In genomic region chr9:88980732-88981336, GRCh38 we compare ENCODE assay signal across 23 cellular contexts. TPM values are rescaled to one million over a fixed set of nuclear protein-coding genes. Genes with fewer than 3 reads are reported as not detected.
A peak's percentile ranks its signal among the peaks of the same experiment; 100 is the strongest.
DNase-seq lines count a peak whose midpoint lies in the region; ATAC-seq and TF ChIP-seq lines count a peak whose summit lies in the region.
"Had no signal": no experiment of that assay in that cellular context is flagged by ENCODE, and none has a peak within 500 bp of the region (broad histone marks: within the 10 kb centered on the region; RNA-seq: fewer than 3 reads in every experiment).

No MANE protein-coding gene starts in this region.

- H3K27me3 Mint-ChIP-seq in HFFc6 (ENCODE audit: insufficient read depth) = peaks cover 7% of the 10 kb centered on the region; the same call in 1 of the 2 replicates
- peaks cover 10% of the 10 kb centered on the region for H3K27me3 Mint-ChIP-seq in activated CD8-positive, alpha-beta memory T cell treated with anti-CD3 and anti-CD28 coated beads, Interleukin-2, amount 10 ng/mL, durations not matched to agents 7 days and 5 days

- DNase-seq in AG08395 (ENCODE audit: low spot score) (peak; percentile 83), HFFc6 (peak; percentile 81), coronary artery (ENCODE audit: low spot score) (peak; percentile 8), osteoblast (ENCODE audit: insufficient read length, low spot score, missing footprints) (no peak), mucosa of descending colon (no peak)
- DNase-seq in activated CD8-positive, alpha-beta memory T cell treated with anti-CD3 and anti-CD28 coated beads, Interleukin-2, amount 10 ng/mL, durations not matched to agents 7 days and 5 days = no peak
- DNase-seq: ACHN; activated CD4-positive, CD25-positive, alpha-beta regulatory T cell; activated CD8-positive, alpha-beta T cell treated with anti-CD3 and anti-CD28 coated beads, Interleukin-2, amount 10 ng/mL, durations not matched to agents 7 days and 5 days; activated naive CD8-positive, alpha-beta T cell treated with anti-CD3 and anti-CD28 coated beads, Interleukin-2, amount 50 U/mL, for 24 hours; effector CD4-positive, alpha-beta T cell; Kasumi-1; kidney glomerular epithelial cell; NCI-H748 treated with DMSO at 0.1 percent for 48 hours; thyroid gland had no signal

- H3K4me2 ChIP-seq in osteoblast (ENCODE audit: insufficient read depth, low read length) = peak overlapping the region; percentile 4

- H3K27me3 ChIP-seq in osteoblast (ENCODE audit: insufficient read depth, low read length) = peaks cover 2% of the 10 kb centered on the region
- H3K27me3 ChIP-seq: SJSA1, thyroid gland had no signal

- ATAC-seq in GM19324 (IDR thresholded peaks at IDR 0.05; ENCODE audit: low FRiP score, unreplicated experiment) (no peak), GM19463 (IDR thresholded peaks at IDR 0.05; ENCODE audit: unreplicated experiment) (no peak), mucosa of descending colon (no peak)
- no peak for ATAC-seq in activated CD8-positive, alpha-beta memory T cell treated with anti-CD3 and anti-CD28 coated beads, Interleukin-2, amount 10 ng/mL, durations not matched to agents 7 days and 5 days
- ATAC-seq: activated CD8-positive, alpha-beta T cell treated with anti-CD3 and anti-CD28 coated beads, Interleukin-2, amount 10 ng/mL, durations not matched to agents 7 days and 5 days; activated naive CD8-positive, alpha-beta T cell treated with anti-CD3 and anti-CD28 coated beads, Interleukin-2, amount 50 U/mL, for 24 hours; HCT116; stimulated activated effector memory CD8-positive, alpha-beta T cell treated with anti-CD3 and anti-CD28 coated beads, Interleukin-12 subunit alpha, Interleukin-12 subunit beta, amount 100 ng/mL, for 72 hours had no signal

- H3K4me1 ChIP-seq in osteoblast (ENCODE audit: insufficient read depth, low read length) (peaks cover 11% of the 10 kb centered on the region), mucosa of descending colon (ENCODE audit: low read depth) (no peaks in the 10 kb centered on the region)
- H3K4me1 ChIP-seq: SJSA1, thyroid gland had no signal

- CTCF ChIA-PET in activated CD8-positive, alpha-beta memory T cell treated with anti-CD3 and anti-CD28 coated beads, Interleukin-2, amount 10 ng/mL, durations not matched to agents 7 days and 5 days (lab: Charles Lee) = no interaction called here

- H3K9me3 Mint-ChIP-seq in HFFc6 = no peaks in the 10 kb centered on the region
- H3K9me3 Mint-ChIP-seq in activated CD8-positive, alpha-beta memory T cell treated with anti-CD3 and anti-CD28 coated beads, Interleukin-2, amount 10 ng/mL, durations not matched to agents 7 days and 5 days (ENCODE audit: low read depth) = no peaks in the 10 kb centered on the region
- H3K9me3 Mint-ChIP-seq: activated naive CD8-positive, alpha-beta T cell treated with anti-CD3 and anti-CD28 coated beads, Interleukin-2, amount 50 U/mL, for 24 hours; central memory CD8-positive, alpha-beta T cell; stimulated activated effector memory CD8-positive, alpha-beta T cell treated with anti-CD3 and anti-CD28 coated beads, Interleukin-12 subunit alpha, Interleukin-12 subunit beta, amount 100 ng/mL, for 72 hours had no signal

- H3K27ac Mint-ChIP-seq in HFFc6 = peak overlapping the region; percentile 63; the same call in 1 of the 2 replicates
- no peak overlapping the region for H3K27ac Mint-ChIP-seq in activated CD8-positive, alpha-beta memory T cell treated with anti-CD3 and anti-CD28 coated beads, Interleukin-2, amount 10 ng/mL, durations not matched to agents 7 days and 5 days
- H3K27ac Mint-ChIP-seq: activated CD8-positive, alpha-beta T cell treated with anti-CD3 and anti-CD28 coated beads, Interleukin-2, amount 10 ng/mL, durations not matched to agents 7 days and 5 days; activated naive CD8-positive, alpha-beta T cell treated with anti-CD3 and anti-CD28 coated beads, Interleukin-2, amount 50 U/mL, for 24 hours; activated T-helper 2 cell treated with anti-CD3 and anti-CD28 coated beads, Interferon-gamma antibody, Interleukin-2, Interleukin-4, amounts not matched to agents 10 μg/mL and 5 μg/mL and 100 μg/mL, durations not matched to agents 14 hours and 24 hours and 36 hours; stimulated activated effector memory CD8-positive, alpha-beta T cell treated with anti-CD3 and anti-CD28 coated beads, Interleukin-12 subunit alpha, Interleukin-12 subunit beta, amount 100 ng/mL, for 72 hours; T-helper 2 cell treated with Interferon-gamma antibody and Interleukin-4, amounts not matched to agents 5 μg/mL and 100 μg/mL, for 36 hours had no signal

- H3K4me3 ChIP-seq in coronary artery = no peak overlapping the region
- no peak overlapping the region for H3K4me3 ChIP-seq in osteoblast (ENCODE audit: insufficient read depth, low read length)
- no peak overlapping the region for H3K4me3 ChIP-seq in mucosa of descending colon
- H3K4me3 ChIP-seq: SJSA1, thyroid gland had no signal

- H3K9me3 ChIP-seq in osteoblast (ENCODE audit: low read depth, low read length) (no peaks in the 10 kb centered on the region), mucosa of descending colon (no peaks in the 10 kb centered on the region)
- H3K9me3 ChIP-seq: SJSA1, thyroid gland had no signal

- no peaks in the 10 kb centered on the region for H3K79me2 ChIP-seq in osteoblast (ENCODE audit: insufficient read depth, low read length)

- H3K4me3 Mint-ChIP-seq in HFFc6 = no peak overlapping the region
- no peak overlapping the region for H3K4me3 Mint-ChIP-seq in activated CD8-positive, alpha-beta memory T cell treated with anti-CD3 and anti-CD28 coated beads, Interleukin-2, amount 10 ng/mL, durations not matched to agents 7 days and 5 days
- H3K4me3 Mint-ChIP-seq: activated CD8-positive, alpha-beta T cell treated with anti-CD3 and anti-CD28 coated beads, Interleukin-2, amount 10 ng/mL, durations not matched to agents 7 days and 5 days; activated naive CD8-positive, alpha-beta T cell treated with anti-CD3 and anti-CD28 coated beads, Interleukin-2, amount 50 U/mL, for 24 hours; central memory CD8-positive, alpha-beta T cell; stimulated activated effector memory CD8-positive, alpha-beta T cell treated with anti-CD3 and anti-CD28 coated beads, Interleukin-12 subunit alpha, Interleukin-12 subunit beta, amount 100 ng/mL, for 72 hours; T-helper 2 cell treated with Interferon-gamma antibody and Interleukin-4, amounts not matched to agents 5 μg/mL and 100 μg/mL, for 36 hours had no signal

- peaks cover 15% of the 10 kb centered on the region for H3K4me1 Mint-ChIP-seq in HFFc6 (ENCODE audit: low read depth)
- no peaks in the 10 kb centered on the region for H3K4me1 Mint-ChIP-seq in activated CD8-positive, alpha-beta memory T cell treated with anti-CD3 and anti-CD28 coated beads, Interleukin-2, amount 10 ng/mL, durations not matched to agents 7 days and 5 days
- H3K4me1 Mint-ChIP-seq: central memory CD8-positive, alpha-beta T cell; stimulated activated effector memory CD8-positive, alpha-beta T cell treated with anti-CD3 and anti-CD28 coated beads, Interleukin-12 subunit alpha, Interleukin-12 subunit beta, amount 100 ng/mL, for 72 hours had no signal

- no peak overlapping the region for H2AFZ ChIP-seq in osteoblast (ENCODE audit: low read length)

- TF ChIP-seq CTCF in HFFc6 (IDR thresholded peaks at IDR 0.05) (no peak), coronary artery (IDR thresholded peaks at IDR 0.05) (no peak), osteoblast (IDR thresholded peaks at IDR 0.05; ENCODE audit: extremely low read depth, low read depth, low read length) (no peak), mucosa of descending colon (IDR thresholded peaks at IDR 0.05) (no peak)

- H3K27ac ChIP-seq in coronary artery (peak overlapping the region; percentile 27 to 45), osteoblast (ENCODE audit: low read depth, low read length) (peak overlapping the region; percentile 65)
- H3K27ac ChIP-seq: SJSA1, thyroid gland had no signal

- no peaks in the 10 kb centered on the region for H3K36me3 ChIP-seq in osteoblast (ENCODE audit: insufficient read depth, low read length)
- no peaks in the 10 kb centered on the region for H3K36me3 ChIP-seq in mucosa of descending colon (ENCODE audit: low read depth)
- H3K36me3 ChIP-seq: SJSA1, thyroid gland had no signal

- intact Hi-C loops in mucosa of descending colon (cut with DNase I, micrococcal nuclease) = no loop called here

- no peaks in the 10 kb centered on the region for H4K20me1 ChIP-seq in osteoblast (ENCODE audit: insufficient read depth, low read length)

- H3K36me3 Mint-ChIP-seq in HFFc6 (ENCODE audit: low read depth) = no peaks in the 10 kb centered on the region
- no peaks in the 10 kb centered on the region for H3K36me3 Mint-ChIP-seq in activated CD8-positive, alpha-beta memory T cell treated with anti-CD3 and anti-CD28 coated beads, Interleukin-2, amount 10 ng/mL, durations not matched to agents 7 days and 5 days
- H3K36me3 Mint-ChIP-seq: stimulated activated effector memory CD8-positive, alpha-beta T cell treated with anti-CD3 and anti-CD28 coated beads, Interleukin-12 subunit alpha, Interleukin-12 subunit beta, amount 100 ng/mL, for 72 hours had no signal

RNA-seq across cellular contexts. Expression of gene S1PR3, which starts 10.4 kb away (rescaled TPM):
- total RNA-seq in HFFc6 (2021; fragmentation: NEBNext Ultra II Directional; extraction: Animal tissue kit (Norgen Biotek cat#: 25700)) = 10 to 100 TPM; 15.1 to 27.7 (median 23.9) TPM
- total RNA-seq in osteoblast (2.7 and 3.3 TPM in 2 replicates), mucosa of descending colon (10 to 100 TPM in 1 of 3 donors, 1 to 10 TPM in 1, under 1 TPM in 1; 0.87 to 12.2 (median 3.0) TPM)
- under 1 TPM; 0.05 to 0.06 TPM for total RNA-seq in activated CD8-positive, alpha-beta memory T cell treated with anti-CD3 and anti-CD28 coated beads, Interleukin-2, amount 10 ng/mL, durations not matched to agents 7 days and 5 days
- total RNA-seq: activated CD8-positive, alpha-beta T cell treated with anti-CD3 and anti-CD28 coated beads, Interleukin-2, amount 10 ng/mL, durations not matched to agents 7 days and 5 days had no signal

Comparison
In these comparisons a context has a peak if more than half of its experiments do, and no peak if none do; other contexts are left out.
1. DNase-seq: peak in AG08395 (single experiment), HFFc6 (single experiment) and coronary artery (single experiment); none in osteoblast (single experiment), activated CD8-positive, alpha-beta memory T cell treated with anti-CD3 and anti-CD28 coated beads, Interleukin-2, amount 10 ng/mL, durations not matched to agents 7 days and 5 days (single experiment) and mucosa of descending colon (0 of 3).